In the genomic region with DNA sequence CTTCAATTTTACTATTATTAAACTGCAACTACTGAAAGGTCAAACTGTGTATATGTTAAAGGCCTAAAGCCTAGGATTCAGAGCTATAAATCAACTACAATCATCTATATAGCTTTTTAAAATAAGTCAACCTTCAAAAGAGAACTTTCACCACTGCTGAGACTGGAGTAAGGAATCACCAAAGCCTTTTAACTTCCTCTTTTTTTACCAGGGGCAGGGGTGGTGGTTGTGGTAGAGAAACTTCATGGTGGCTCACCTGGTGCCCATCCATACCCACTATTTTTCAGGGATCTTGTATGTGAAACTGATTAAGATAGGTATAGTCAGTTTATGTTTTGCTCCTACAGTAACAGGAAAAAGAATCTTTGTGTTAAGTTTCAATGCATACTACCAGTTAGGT, we compare ENCODE assay signal across 25 cellular contexts. TPM values are rescaled to one million over a fixed set of nuclear protein-coding genes. Genes with fewer than 3 reads are reported as not detected.
DNase-seq lines count a peak whose midpoint lies in the region; ATAC-seq lines count a peak whose summit lies in the region.
"Had no signal": no experiment of that assay in that cellular context is flagged by ENCODE, and none has a peak within 500 bp of the region (broad histone marks: within the 10 kb centered on the region; RNA-seq: fewer than 3 reads in every experiment).

No MANE protein-coding gene starts in this region.

- H3K27me3 Mint-ChIP-seq in activated naive CD8-positive, alpha-beta T cell treated with anti-CD3 and anti-CD28 coated beads for 36 hours, result no peaks in the 10 kb centered on the region
- H3K27me3 Mint-ChIP-seq: brain; stimulated activated memory B cell treated with anti-CD40 and anti-IgM and Interleukin-4, amounts not matched to agents 10 μg/mL and 1 μg/mL and 100 μg/mL, for 72 hours had no signal

- peak overlapping the region; percentile 32 to 55 for H3K27ac Mint-ChIP-seq in activated naive CD4-positive, alpha-beta T cell treated with anti-CD3 and anti-CD28 coated beads, Interleukin-2, amount 50 U/mL, for 72 hours
- H3K27ac Mint-ChIP-seq in activated naive CD8-positive, alpha-beta T cell treated with anti-CD3 and anti-CD28 coated beads for 36 hours, result peak overlapping the region; percentile 21
- H3K27ac Mint-ChIP-seq: brain; stimulated activated memory B cell treated with anti-CD40 and anti-IgM and Interleukin-4, amounts not matched to agents 10 μg/mL and 1 μg/mL and 100 μg/mL, for 72 hours had no signal

- H3K4me3 Mint-ChIP-seq in activated naive CD8-positive, alpha-beta T cell treated with anti-CD3 and anti-CD28 coated beads for 36 hours, result no peak overlapping the region
- H3K4me3 Mint-ChIP-seq: brain; stimulated activated memory B cell treated with anti-CD40 and anti-IgM and Interleukin-4, amounts not matched to agents 10 μg/mL and 1 μg/mL and 100 μg/mL, for 72 hours had no signal

- peaks cover 6% of the 10 kb centered on the region for H3K4me1 Mint-ChIP-seq in activated naive CD8-positive, alpha-beta T cell treated with anti-CD3 and anti-CD28 coated beads for 36 hours

- ATAC-seq in activated naive CD4-positive, alpha-beta T cell treated with anti-CD3 and anti-CD28 coated beads, Interleukin-2, amount 50 U/mL, for 72 hours, result no peak
- ATAC-seq in GM21576 (IDR thresholded peaks at IDR 0.05; ENCODE audit: unreplicated experiment), result no peak
- ATAC-seq in HG02678 (IDR thresholded peaks at IDR 0.05; ENCODE audit: unreplicated experiment), result no peak
- ATAC-seq: Panc1; psoas muscle; stimulated activated memory B cell treated with anti-CD40 and anti-IgM and Interleukin-4, amounts not matched to agents 10 μg/mL and 1 μg/mL and 100 μg/mL, for 72 hours had no signal

- H3K36me3 Mint-ChIP-seq in activated naive CD4-positive, alpha-beta T cell treated with anti-CD3 and anti-CD28 coated beads, Interleukin-2, amount 50 U/mL, for 72 hours, result peaks cover 16 to 17% of the 10 kb centered on the region in 2 donors
- H3K36me3 Mint-ChIP-seq in activated naive CD8-positive, alpha-beta T cell treated with anti-CD3 and anti-CD28 coated beads for 36 hours, result peaks cover 15% of the 10 kb centered on the region

- H3K9me3 Mint-ChIP-seq in activated naive CD4-positive, alpha-beta T cell treated with anti-CD3 and anti-CD28 coated beads, Interleukin-2, amount 50 U/mL, for 72 hours, result no peaks in the 10 kb centered on the region
- no peaks in the 10 kb centered on the region for H3K9me3 Mint-ChIP-seq in activated naive CD8-positive, alpha-beta T cell treated with anti-CD3 and anti-CD28 coated beads for 36 hours
- H3K9me3 Mint-ChIP-seq: brain; stimulated activated memory B cell treated with anti-CD40 and anti-IgM and Interleukin-4, amounts not matched to agents 10 μg/mL and 1 μg/mL and 100 μg/mL, for 72 hours had no signal

- DNase-seq in activated naive CD4-positive, alpha-beta T cell treated with anti-CD3 and anti-CD28 coated beads, Interleukin-2, amount 50 U/mL, for 72 hours (ENCODE audit: low spot score in 2 of 2), result no peak
- no peak for DNase-seq in activated naive CD4-positive, alpha-beta T cell (lab: John Stamatoyannopoulos, UW)
- DNase-seq in NOMO-1 treated with DMSO at 0.1 percent for 48 hours (lab: John Stamatoyannopoulos, UW; ENCODE audit: unreplicated experiment), result peak; percentile 32
- no peak for DNase-seq in activated naive CD8-positive, alpha-beta T cell treated with anti-CD3 and anti-CD28 coated beads for 36 hours
- DNase-seq in NCI-H1105 (lab: John Stamatoyannopoulos, UW), result no peak
- no peak for DNase-seq in DMS79 (lab: John Stamatoyannopoulos, UW)
- DNase-seq: activated CD8-positive, alpha-beta memory T cell treated with anti-CD3 and anti-CD28 coated beads for 24 hours; DMS79 treated with DMSO at 0.1 percent for 48 hours; mesendoderm; NCI-H1436; NCI-H446 treated with DMSO at 0.1 percent for 48 hours; NCI-H82; psoas muscle; SHP77 treated with DMSO at 0.1 percent for 48 hours; sigmoid colon; stimulated activated CD4-positive, alpha-beta T cell treated with anti-CD3 and anti-CD28 coated beads, Interleukin-4, amount 100 ng/mL, for 4 hours had no signal

RNA-seq across cellular contexts. Expression of gene TSG101, which starts 31.5 kb away (rescaled TPM):
- 10 to 100 TPM; 34.0 to 45.0 TPM for total RNA-seq in activated naive CD4-positive, alpha-beta T cell treated with anti-CD3 and anti-CD28 coated beads, Interleukin-2, amount 50 U/mL, for 72 hours
- total RNA-seq in activated naive CD8-positive, alpha-beta T cell treated with anti-CD3 and anti-CD28 coated beads for 36 hours, result 10 to 100 TPM; 38.5 to 46.4 TPM

RNA-seq across cellular contexts. Expression of gene LDHAL6A, which starts 39.6 kb away (rescaled TPM):
- total RNA-seq in activated naive CD4-positive, alpha-beta T cell treated with anti-CD3 and anti-CD28 coated beads, Interleukin-2, amount 50 U/mL, for 72 hours, result not detected
- not detected for total RNA-seq in activated naive CD8-positive, alpha-beta T cell treated with anti-CD3 and anti-CD28 coated beads for 36 hours
- total RNA-seq: chondrocyte, endothelial cell of umbilical vein, H1, psoas muscle, sigmoid colon, upper lobe of left lung had no signal
